In genomic region chr20:19758888-19759331, GRCh38 we compare ENCODE assay signal across 8 cellular contexts. TPM values are rescaled to one million over a fixed set of nuclear protein-coding genes. Genes with fewer than 3 reads are reported as not detected.
DNase-seq lines count a peak whose midpoint lies in the region; ATAC-seq and TF ChIP-seq lines count a peak whose summit lies in the region.

No MANE protein-coding gene starts in this region.

- intact Hi-C loops in left ventricle myocardium superior (cut with micrococcal nuclease) (no loop called here), posterior vena cava (cut with DNase I) (no loop called here)

- no peak overlapping the region for H4K5ac ChIP-seq in H9 (ENCODE audit: insufficient read length, low read depth, low read length)

- H3K4me2 ChIP-seq in H9 (ENCODE audit: insufficient read depth, insufficient read length, low read length): peak overlapping the region; percentile 79

- no peak overlapping the region for H2BK12ac ChIP-seq in H9 (ENCODE audit: insufficient read length, low read depth, low read length)

- H3K9me3 ChIP-seq in H9 (ENCODE audit: control insufficient read depth, low read depth, low read length): no peaks in the 10 kb centered on the region
- H3K9me3 ChIP-seq in adipocyte (ENCODE audit: control insufficient read depth, low read length): no peaks in the 10 kb centered on the region

- no peak overlapping the region for H3K14ac ChIP-seq in H9 (ENCODE audit: insufficient read depth, low read length)

- no peak overlapping the region for H2BK15ac ChIP-seq in H9 (ENCODE audit: low read depth, low read length)

- H3K36me3 ChIP-seq in adipocyte (ENCODE audit: control insufficient read depth, insufficient read depth, low read length, severe bottlenecking): no peaks in the 10 kb centered on the region

- WGBS in H9 (ENCODE audit: extremely low coverage, insufficient read length, low lambda C conversion rate): no CpG with 5 or more reads among the region's 28 CpGs

- no peak overlapping the region for H3K56ac ChIP-seq in H9 (ENCODE audit: insufficient read length, low read depth, low read length)

- H2AK5ac ChIP-seq in H9 (ENCODE audit: insufficient read length, low read length): no peak overlapping the region

- no peak overlapping the region for H2BK120ac ChIP-seq in H9 (ENCODE audit: low read depth, low read length, poor library complexity, severe bottlenecking)

- no peak overlapping the region for H4K91ac ChIP-seq in H9 (ENCODE audit: insufficient read length, low read depth, low read length)

- H3K4me1 ChIP-seq in H9 (ENCODE audit: insufficient read depth, low read length) (0 out of 2 replicates have a peak, but pooled peaks cover 2% of the 10 kb centered on the region), adipocyte (ENCODE audit: control insufficient read depth, insufficient read depth, low read length) (peaks cover 45% of the 10 kb centered on the region)

- no peak overlapping the region for H3K23ac ChIP-seq in H9 (ENCODE audit: insufficient read length, low read depth, low read length)

- H3K4me1 Mint-ChIP-seq in H9: peaks cover 14 to 18% of the 10 kb centered on the region in 2 experiments

- no peaks in the 10 kb centered on the region for H3K79me2 ChIP-seq in H9 (ENCODE audit: insufficient read depth, low read length)

- no peak overlapping the region for H2BK20ac ChIP-seq in H9 (ENCODE audit: low read depth, low read length, poor library complexity, severe bottlenecking)

- no peak for TF ChIP-seq CTCF in H9 (conservative IDR thresholded peaks at IDR 0.05)

- H4K20me1 ChIP-seq in H9 (ENCODE audit: control insufficient read depth, insufficient read depth, insufficient read length): no peaks in the 10 kb centered on the region

- no peak overlapping the region for H3K27ac Mint-ChIP-seq in H9

- H3K9me3 Mint-ChIP-seq in H9: no peaks in the 10 kb centered on the region; a peak in 2 of 5 replicates

- H3K27ac ChIP-seq in H9 (ENCODE audit: insufficient read length, low read depth, low read length): no peak overlapping the region

- peak; percentile 76 for DNase-seq in H9
- DNase-seq in adipocyte (ENCODE audit: low read depth): peak; percentile 33
- DNase-seq in left ventricle myocardium superior: peak; percentile 90
- DNase-seq in posterior vena cava (ENCODE audit: low spot score): peak; percentile 91
- no peak for DNase-seq in GDM1 (lab: John Stamatoyannopoulos, UW)
- DNase-seq in NCI-H1105 (lab: John Stamatoyannopoulos, UW): no peak

- ATAC-seq in left ventricle myocardium superior (peak; percentile 66), GM21526 (IDR thresholded peaks at IDR 0.05; ENCODE audit: low FRiP score, unreplicated experiment) (no peak), GM18909 (IDR thresholded peaks at IDR 0.05; ENCODE audit: poor library complexity, unreplicated experiment) (no peak)

- peaks cover 0 to 2% (median 0%) of the 10 kb centered on the region in 3 experiments; a peak in 2 of 7 replicates for H3K36me3 Mint-ChIP-seq in H9 (ENCODE audit: insufficient read depth in 1 of 3, low read depth in 3 of 3)

- H3K18ac ChIP-seq in H9 (ENCODE audit: insufficient read length, low read depth, low read length): no peak overlapping the region

- H3K27me3 ChIP-seq in H9 (ENCODE audit: insufficient read depth, low read length) (peaks cover 5% of the 10 kb centered on the region; the same call in 1 of the 2 replicates), adipocyte (replicated peaks; ENCODE audit: control insufficient read depth, insufficient read depth, low read length) (no peaks in the 10 kb centered on the region)

- peaks cover 15% of the 10 kb centered on the region for H3K23me2 ChIP-seq in H9 (ENCODE audit: insufficient read length, low read depth, low read length, poor library complexity, severe bottlenecking)

- H3K79me1 ChIP-seq in H9 (ENCODE audit: insufficient read depth, low read depth, low read length, poor library complexity, severe bottlenecking): no peaks in the 10 kb centered on the region

- H3K9ac ChIP-seq in H9 (ENCODE audit: extremely low read depth, insufficient read length, low read length) (no peak overlapping the region), adipocyte (ENCODE audit: low read length) (peak overlapping the region; percentile 99)

- no peak overlapping the region for H2BK5ac ChIP-seq in H9 (ENCODE audit: insufficient read length, low read length)

- H3K27me3 Mint-ChIP-seq in H9 (ENCODE audit: low read depth): peaks cover 55% of the 10 kb centered on the region

- no peak overlapping the region for H2AFZ ChIP-seq in H9 (ENCODE audit: low read length)

- H3T11ph ChIP-seq in H9 (ENCODE audit: low read length): no peak overlapping the region

- H3K4me3 ChIP-seq in adipocyte (ENCODE audit: low read length): peak overlapping the region; percentile 94

- H4K8ac ChIP-seq in H9 (replicated peaks; ENCODE audit: insufficient read length, low read depth, low read length): no peak overlapping the region

- H3K4me3 Mint-ChIP-seq in H9: peak overlapping the region; percentile 87 to 98

- no peak overlapping the region for H3K4ac ChIP-seq in H9 (ENCODE audit: low read depth, low read length)

RNA-seq across cellular contexts. Expression of gene RIN2, which starts 0.9 kb away (rescaled TPM):
- total RNA-seq in H9 (2021) (1.0 and 1.1 TPM in 2 replicates), left ventricle myocardium superior (64.0 TPM), posterior vena cava (10 to 100 TPM; 49.2 to 68.0 TPM)

Comparison
In these comparisons a context has a peak if more than half of its experiments do, and no peak if none do; other contexts are left out.
1. DNase-seq: peak in H9 (single experiment), adipocyte (single experiment), left ventricle myocardium superior (single experiment) and posterior vena cava (single experiment); none in GDM1 (single experiment) and NCI-H1105 (single experiment).
2. RNA of gene RIN2, which starts 0.9 kb away (total RNA-seq): 49.2 to 68.0 TPM in posterior vena cava and 64.0 TPM in left ventricle myocardium superior (single experiment); 1.0 to 1.1 TPM in H9; every median in the first group is over 10 times any median in the second.